1 cellular context compared by ENCODE assay signal in the genomic region with DNA sequence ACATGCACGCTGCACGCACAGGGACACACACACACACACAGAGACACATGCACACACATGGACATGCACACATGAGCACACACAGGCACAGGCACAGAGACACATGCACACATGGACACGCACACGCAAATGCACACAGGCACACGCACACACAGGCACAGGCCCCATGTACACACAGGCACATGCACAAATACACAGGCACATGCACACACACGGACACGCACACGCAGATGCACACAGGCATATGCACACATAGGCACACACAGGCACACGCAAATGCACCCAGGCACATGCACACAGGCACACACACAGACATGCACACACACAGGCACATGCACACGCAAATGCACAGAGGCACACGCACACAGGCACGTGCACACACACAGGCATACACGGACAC.
TF ChIP-seq lines count a peak whose summit lies in the region.

No MANE protein-coding gene starts in this region.

TF ChIP-seq in HepG2, 621 proteins besides CTCF, POLR2A, EP300 and RAD21:
- TF ChIP-seq KDM2A (CRISPR knock-in tag; IDR thresholded peaks at IDR 0.05; ENCODE audit: borderline replicate concordance, low read depth), result no peak
- TF ChIP-seq NFE2L1 (CRISPR knock-in tag; IDR thresholded peaks at IDR 0.05; ENCODE audit: borderline replicate concordance), result no peak
- TF ChIP-seq EEA1 (CRISPR knock-in tag; IDR thresholded peaks at IDR 0.05; ENCODE audit: borderline replicate concordance), result 0 out of 2 replicates have a peak, but pooled peaks have one; percentile 52
- TF ChIP-seq, protein P1, sequence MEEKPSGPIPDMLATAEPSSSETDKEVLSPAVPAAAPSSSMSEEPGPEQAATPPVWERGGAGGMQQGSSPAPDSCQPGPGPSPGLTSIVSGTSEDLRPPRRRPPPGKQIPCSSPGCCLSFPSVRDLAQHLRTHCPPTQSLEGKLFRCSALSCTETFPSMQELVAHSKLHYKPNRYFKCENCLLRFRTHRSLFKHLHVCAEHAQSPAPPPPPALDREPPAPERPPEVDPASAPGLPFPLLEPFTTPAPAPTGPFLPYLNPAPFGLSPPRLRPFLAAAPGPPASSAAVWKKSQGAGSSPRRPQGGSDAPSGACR (CRISPR knock-in tag; IDR thresholded peaks at IDR 0.05), result no peak
- TF ChIP-seq, protein P2, sequence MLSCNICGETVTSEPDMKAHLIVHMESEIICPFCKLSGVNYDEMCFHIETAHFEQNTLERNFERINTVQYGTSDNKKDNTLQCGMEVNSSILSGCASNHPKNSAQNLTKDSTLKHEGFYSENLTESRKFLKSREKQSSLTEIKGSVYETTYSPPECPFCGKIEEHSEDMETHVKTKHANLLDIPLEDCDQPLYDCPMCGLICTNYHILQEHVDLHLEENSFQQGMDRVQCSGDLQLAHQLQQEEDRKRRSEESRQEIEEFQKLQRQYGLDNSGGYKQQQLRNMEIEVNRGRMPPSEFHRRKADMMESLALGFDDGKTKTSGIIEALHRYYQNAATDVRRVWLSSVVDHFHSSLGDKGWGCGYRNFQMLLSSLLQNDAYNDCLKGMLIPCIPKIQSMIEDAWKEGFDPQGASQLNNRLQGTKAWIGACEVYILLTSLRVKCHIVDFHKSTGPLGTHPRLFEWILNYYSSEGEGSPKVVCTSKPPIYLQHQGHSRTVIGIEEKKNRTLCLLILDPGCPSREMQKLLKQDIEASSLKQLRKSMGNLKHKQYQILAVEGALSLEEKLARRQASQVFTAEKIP (CRISPR knock-in tag; IDR thresholded peaks at IDR 0.05; ENCODE audit: borderline replicate concordance), result no peak
- 0 out of 2 replicates have a peak, but pooled peaks have one; percentile 3 for TF ChIP-seq ZBTB7A (CRISPR knock-in tag; IDR thresholded peaks at IDR 0.05)
- peak; percentile 81; the same call in 1 of the 2 replicates for TF ChIP-seq DNMT1 (CRISPR knock-in tag; IDR thresholded peaks at IDR 0.05)
- TF ChIP-seq, protein P3, sequence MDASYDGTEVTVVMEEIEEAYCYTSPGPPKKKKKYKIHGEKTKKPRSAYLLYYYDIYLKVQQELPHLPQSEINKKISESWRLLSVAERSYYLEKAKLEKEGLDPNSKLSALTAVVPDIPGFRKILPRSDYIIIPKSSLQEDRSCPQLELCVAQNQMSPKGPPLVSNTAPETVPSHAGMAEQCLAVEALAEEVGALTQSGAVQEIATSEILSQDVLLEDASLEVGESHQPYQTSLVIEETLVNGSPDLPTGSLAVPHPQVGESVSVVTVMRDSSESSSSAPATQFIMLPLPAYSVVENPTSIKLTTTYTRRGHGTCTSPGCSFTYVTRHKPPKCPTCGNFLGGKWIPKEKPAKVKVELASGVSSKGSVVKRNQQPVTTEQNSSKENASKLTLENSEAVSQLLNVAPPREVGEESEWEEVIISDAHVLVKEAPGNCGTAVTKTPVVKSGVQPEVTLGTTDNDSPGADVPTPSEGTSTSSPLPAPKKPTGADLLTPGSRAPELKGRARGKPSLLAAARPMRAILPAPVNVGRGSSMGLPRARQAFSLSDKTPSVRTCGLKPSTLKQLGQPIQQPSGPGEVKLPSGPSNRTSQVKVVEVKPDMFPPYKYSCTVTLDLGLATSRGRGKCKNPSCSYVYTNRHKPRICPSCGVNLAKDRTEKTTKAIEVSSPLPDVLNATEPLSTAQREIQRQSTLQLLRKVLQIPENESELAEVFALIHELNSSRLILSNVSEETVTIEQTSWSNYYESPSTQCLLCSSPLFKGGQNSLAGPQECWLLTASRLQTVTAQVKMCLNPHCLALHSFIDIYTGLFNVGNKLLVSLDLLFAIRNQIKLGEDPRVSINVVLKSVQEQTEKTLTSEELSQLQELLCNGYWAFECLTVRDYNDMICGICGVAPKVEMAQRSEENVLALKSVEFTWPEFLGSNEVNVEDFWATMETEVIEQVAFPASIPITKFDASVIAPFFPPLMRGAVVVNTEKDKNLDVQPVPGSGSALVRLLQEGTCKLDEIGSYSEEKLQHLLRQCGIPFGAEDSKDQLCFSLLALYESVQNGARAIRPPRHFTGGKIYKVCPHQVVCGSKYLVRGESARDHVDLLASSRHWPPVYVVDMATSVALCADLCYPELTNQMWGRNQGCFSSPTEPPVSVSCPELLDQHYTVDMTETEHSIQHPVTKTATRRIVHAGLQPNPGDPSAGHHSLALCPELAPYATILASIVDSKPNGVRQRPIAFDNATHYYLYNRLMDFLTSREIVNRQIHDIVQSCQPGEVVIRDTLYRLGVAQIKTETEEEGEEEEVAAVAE (CRISPR knock-in tag; IDR thresholded peaks at IDR 0.05; ENCODE audit: borderline replicate concordance), result no peak
- TF ChIP-seq SNAPC5 (CRISPR knock-in tag; IDR thresholded peaks at IDR 0.05; ENCODE audit: borderline replicate concordance), result no peak
- TF ChIP-seq AGO2 (optimal IDR thresholded peaks at IDR 0.05; ENCODE audit: low read depth, low read length), result peak; percentile 73
- no peak for TF ChIP-seq ELF3 (CRISPR knock-in tag; IDR thresholded peaks at IDR 0.05)
- TF ChIP-seq, protein P4, sequence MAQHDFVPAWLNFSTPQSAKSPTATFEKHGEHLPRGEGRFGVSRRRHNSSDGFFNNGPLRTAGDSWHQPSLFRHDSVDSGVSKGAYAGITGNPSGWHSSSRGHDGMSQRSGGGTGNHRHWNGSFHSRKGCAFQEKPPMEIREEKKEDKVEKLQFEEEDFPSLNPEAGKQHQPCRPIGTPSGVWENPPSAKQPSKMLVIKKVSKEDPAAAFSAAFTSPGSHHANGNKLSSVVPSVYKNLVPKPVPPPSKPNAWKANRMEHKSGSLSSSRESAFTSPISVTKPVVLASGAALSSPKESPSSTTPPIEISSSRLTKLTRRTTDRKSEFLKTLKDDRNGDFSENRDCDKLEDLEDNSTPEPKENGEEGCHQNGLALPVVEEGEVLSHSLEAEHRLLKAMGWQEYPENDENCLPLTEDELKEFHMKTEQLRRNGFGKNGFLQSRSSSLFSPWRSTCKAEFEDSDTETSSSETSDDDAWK (CRISPR knock-in tag; IDR thresholded peaks at IDR 0.05), result no peak
- peak; percentile 50 for TF ChIP-seq HNRNPLL (IDR thresholded peaks at IDR 0.05; ENCODE audit: low read depth, low read length, poor library complexity, severe bottlenecking)
- no peak for TF ChIP-seq NONO (IDR thresholded peaks at IDR 0.05)
- peak; percentile 29; the same call in 1 of the 2 replicates for TF ChIP-seq NONO (CRISPR knock-in tag; conservative IDR thresholded peaks at IDR 0.05)
- no peak for TF ChIP-seq TCF7 (IDR thresholded peaks at IDR 0.05; ENCODE audit: low read depth)
- TF ChIP-seq MNT (IDR thresholded peaks at IDR 0.05), result peak; percentile 95
- 0 out of 2 replicates have a peak, but pooled peaks have one; percentile 5 for TF ChIP-seq MAX (IDR thresholded peaks at IDR 0.05)
- peak; percentile 26; the same call in 1 of the 2 replicates for TF ChIP-seq ZNF672 (CRISPR knock-in tag; IDR thresholded peaks at IDR 0.05)
